ENCODE assay signal across 13 cellular contexts in genomic region chr4:79603681-79604080, GRCh38.
A peak's percentile ranks its signal among the peaks of the same experiment; 100 is the strongest.
DNase-seq lines count a peak whose midpoint lies in the region; ATAC-seq, FAIRE-seq and TF ChIP-seq lines count a peak whose summit lies in the region.
"Had no signal": no experiment of that assay in that cellular context is flagged by ENCODE, and none has a peak within 500 bp of the region (broad histone marks: within the 10 kb centered on the region; RNA-seq: fewer than 3 reads in every experiment).

No MANE protein-coding gene starts in this region.

- in situ Hi-C loops in KBM-7 (cut with MboI; ENCODE audit: low pct_unique_long_range_greater_than_20kb, low sequenced_read_pairs) = no loop called here

- no peak overlapping the region for H3K4me3 ChIP-seq in SK-N-SH (ENCODE audit: low read depth in 2 of 2, low read length in 1 of 2)
- H3K4me3 ChIP-seq: esophagus squamous epithelium, testis had no signal

- CTCF ChIA-PET in SK-N-SH (lab: Yijun Ruan, JAX) = interaction anchor here (1.2 kb wide), 1 partner anchor 13 kb away, joined by 3 read pairs; no protein-coding TSS in a partner anchor

- no peak for TF ChIP-seq RAD21 in SK-N-SH (IDR thresholded peaks at IDR 0.05; ENCODE audit: low read length)

- WGBS in SK-N-SH (ENCODE audit: low lambda C conversion rate) = 62% methylated on average over 5 of the region's 5 CpGs

- no peaks in the 10 kb centered on the region for H4K20me1 ChIP-seq in SK-N-SH (ENCODE audit: insufficient read depth)

- no peaks in the 10 kb centered on the region for H3F3A ChIP-seq in SK-N-SH (replicated peaks; ENCODE audit: insufficient read depth)

- no peak overlapping the region for H3K27ac ChIP-seq in SK-N-SH (ENCODE audit: low read depth in 2 of 2, low read length in 1 of 2)
- H3K27ac ChIP-seq: esophagus squamous epithelium, testis had no signal

- H3K9me3 ChIP-seq in SK-N-SH = no peaks in the 10 kb centered on the region
- H3K9me3 ChIP-seq: esophagus squamous epithelium, testis had no signal

- no peaks in the 10 kb centered on the region for H3K9me2 ChIP-seq in SK-N-SH

- no peak overlapping the region for H3K9ac ChIP-seq in SK-N-SH

- FAIRE-seq in endometrium (lab: Jason Lieb, UNC) = peak; percentile 41

- no peaks in the 10 kb centered on the region for H3K79me2 ChIP-seq in SK-N-SH (ENCODE audit: insufficient read depth)

- no peak for TF ChIP-seq CTCF in SK-N-SH (IDR thresholded peaks at IDR 0.05)

- H2AFZ ChIP-seq in SK-N-SH (ENCODE audit: low read depth) = no peak overlapping the region

- H3K36me3 ChIP-seq in SK-N-SH (replicated peaks in 1 of 2; ENCODE audit: control insufficient read depth in 1 of 2, insufficient read depth in 2 of 2, low read length in 1 of 2) = no peaks in the 10 kb centered on the region
- H3K36me3 ChIP-seq: esophagus squamous epithelium had no signal

- no peak overlapping the region for H3K4me2 ChIP-seq in SK-N-SH

- POLR2A ChIA-PET in SK-N-SH (lab: Yijun Ruan, JAX) = no interaction called here

- TF ChIP-seq EP300 in SK-N-SH (IDR thresholded peaks at IDR 0.05; ENCODE audit: borderline replicate concordance in 1 of 2, low read depth in 1 of 2, low read length in 1 of 2) = no peak

- ATAC-seq in GM18519 (IDR thresholded peaks at IDR 0.05; ENCODE audit: low FRiP score, unreplicated experiment) (peak; percentile 81), GM21515 (IDR thresholded peaks at IDR 0.05; ENCODE audit: unreplicated experiment) (peak; percentile 74), HG02763 (IDR thresholded peaks at IDR 0.05; ENCODE audit: unreplicated experiment) (no peak)

- no peaks in the 10 kb centered on the region for H3K27me3 ChIP-seq in SK-N-SH (ENCODE audit: insufficient read depth)
- H3K27me3 ChIP-seq: esophagus squamous epithelium, testis had no signal

- DNase-seq in KBM-7 (peak; percentile 72), iPS-NIHi7 (ENCODE audit: extremely low spot score) (no peak), SK-N-SH (no peak), COR-L47 (lab: John Stamatoyannopoulos, UW) (no peak)
- DNase-seq: esophagus squamous epithelium; NCI-H2081; SHP77; stimulated activated CD4-positive, alpha-beta T cell treated with anti-CD3 and anti-CD28 coated beads, Interleukin-2, amount 100 ng/mL, for 48 hours; testis had no signal

- no peaks in the 10 kb centered on the region for H3K4me1 ChIP-seq in SK-N-SH (ENCODE audit: control insufficient read depth in 1 of 2, insufficient read depth in 2 of 2, low read depth in 1 of 2, low read length in 1 of 2)
- H3K4me1 ChIP-seq: esophagus squamous epithelium, testis had no signal

TF ChIP-seq in SK-N-SH, 30 proteins besides CTCF, POLR2A, EP300 and RAD21:
- TF ChIP-seq RXRA (IDR thresholded peaks at IDR 0.05; ENCODE audit: borderline replicate concordance, low read depth) = no peak
- TF ChIP-seq REST (IDR thresholded peaks at IDR 0.05; ENCODE audit: low read depth, low read length) = no peak
- TF ChIP-seq FOSL2 (IDR thresholded peaks at IDR 0.05; ENCODE audit: borderline replicate concordance, low read depth) = no peak
- no peak for TF ChIP-seq USF2 (IDR thresholded peaks at IDR 0.05; ENCODE audit: borderline replicate concordance, low read depth, low read length)
- no peak for TF ChIP-seq FOXJ3 (CRISPR knock-in tag; IDR thresholded peaks at IDR 0.05)
- no peak for TF ChIP-seq MXI1 (IDR thresholded peaks at IDR 0.05; ENCODE audit: low read depth, low read length)
- TF ChIP-seq GATA2 (CRISPR knock-in tag; IDR thresholded peaks at IDR 0.05) = no peak
- TF ChIP-seq RFX5 (IDR thresholded peaks at IDR 0.05; ENCODE audit: low read length) = no peak
- no peak for TF ChIP-seq YY1 (IDR thresholded peaks at IDR 0.05; ENCODE audit: low read depth)
- TF ChIP-seq EZH2phosphoT487 (IDR thresholded peaks at IDR 0.05; ENCODE audit: borderline replicate concordance, low read depth) = no peak
- no peak for TF ChIP-seq TAF1 (IDR thresholded peaks at IDR 0.05; ENCODE audit: borderline replicate concordance, low read depth, low read length)
- no peak for TF ChIP-seq NFIC (IDR thresholded peaks at IDR 0.05; ENCODE audit: borderline replicate concordance)
- TF ChIP-seq MEF2A (IDR thresholded peaks at IDR 0.05; ENCODE audit: borderline replicate concordance, low read depth) = no peak
- TF ChIP-seq POLR2AphosphoS5 (IDR thresholded peaks at IDR 0.05; ENCODE audit: low read depth, low read length) = no peak
- no peak for TF ChIP-seq TCF12 (IDR thresholded peaks at IDR 0.05)
- TF ChIP-seq USF1 (IDR thresholded peaks at IDR 0.05; ENCODE audit: borderline replicate concordance, low read depth) = no peak
- TF ChIP-seq MAX (IDR thresholded peaks at IDR 0.05; ENCODE audit: low read depth) = no peak
